15 cellular contexts compared by ENCODE assay signal in the genomic region with DNA sequence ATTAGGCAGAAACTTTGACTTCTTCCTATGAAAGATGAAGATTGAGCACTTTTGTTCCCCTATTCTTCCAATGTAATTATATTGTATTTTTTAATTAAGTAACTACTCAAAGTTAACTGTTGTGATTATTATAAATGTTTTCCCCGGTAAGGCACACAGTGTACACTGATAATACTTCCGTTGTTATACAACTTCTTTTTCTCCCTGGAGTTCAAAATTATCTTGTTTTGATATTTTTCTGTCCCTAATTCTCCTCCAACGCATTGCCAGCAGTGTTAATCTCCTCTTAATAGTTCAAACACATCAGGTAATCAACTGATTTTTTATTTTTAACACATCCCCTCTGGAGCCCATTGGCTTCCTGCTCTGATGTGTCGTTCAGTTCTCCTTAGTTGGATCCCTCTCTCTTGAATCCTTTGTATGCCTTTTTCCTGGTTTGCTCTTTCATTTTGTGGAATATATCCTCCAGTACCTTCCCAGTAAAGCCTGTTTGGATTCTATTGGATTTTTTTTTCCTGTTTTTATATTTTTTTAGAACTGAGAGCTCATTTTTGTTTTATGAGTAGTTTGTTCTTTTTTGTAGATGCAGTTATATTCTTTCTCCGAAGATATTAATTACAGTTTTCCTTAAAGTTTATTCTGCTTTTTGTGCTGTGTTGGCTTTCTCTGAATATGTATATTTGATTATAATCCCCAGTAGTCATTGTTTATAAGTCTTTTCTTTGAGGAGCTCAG. TPM values are rescaled to one million over a fixed set of nuclear protein-coding genes. Genes with fewer than 3 reads are reported as not detected.
A peak's percentile ranks its signal among the peaks of the same experiment; 100 is the strongest.
DNase-seq lines count a peak whose midpoint lies in the region; ATAC-seq and TF ChIP-seq lines count a peak whose summit lies in the region.
"Had no signal": no experiment of that assay in that cellular context is flagged by ENCODE, and none has a peak within 500 bp of the region (broad histone marks: within the 10 kb centered on the region; RNA-seq: fewer than 3 reads in every experiment).

No MANE protein-coding gene starts in this region.

- no peaks in the 10 kb centered on the region for H3K79me2 ChIP-seq in fibroblast of lung (ENCODE audit: control insufficient read depth, insufficient read depth, low read length)

- H3K4me3 Mint-ChIP-seq in nephron, result peak overlapping the region in 2 of 3 experiments; percentile 15 to 35
- H3K4me3 Mint-ChIP-seq in activated T-cell treated with anti-CD3 and anti-CD28 coated beads, Interleukin-2, amount 50 U/mL, for 72 hours, result no peak overlapping the region
- H3K4me3 Mint-ChIP-seq: CD8-positive, alpha-beta memory T cell; stimulated activated naive B cell treated with anti-CD40 and anti-IgM and Interleukin-4, amounts not matched to agents 10 μg/mL and 1 μg/mL and 100 μg/mL, for 72 hours had no signal

- TF ChIP-seq CTCF in fibroblast of lung (conservative IDR thresholded peaks at IDR 0.05 in 1 of 2, IDR thresholded peaks at IDR 0.05 in 1 of 2; ENCODE audit: low read depth in 1 of 2, low read length in 2 of 2) (no peak), nephron (IDR thresholded peaks at IDR 0.05; ENCODE audit: unreplicated experiment in 3 of 3) (no peak), upper lobe of right lung (IDR thresholded peaks at IDR 0.05) (no peak)

- peak overlapping the region; percentile 84 for H3K4me2 ChIP-seq in fibroblast of lung (ENCODE audit: extremely low read depth, insufficient read depth, low read length)

- H3K9ac ChIP-seq in fibroblast of lung (ENCODE audit: insufficient read depth, low read length), result no peak overlapping the region

- H3K27me3 ChIP-seq in SJCRH30 (no peaks in the 10 kb centered on the region), fibroblast of lung (ENCODE audit: control insufficient read depth, insufficient read depth, low read length) (no peaks in the 10 kb centered on the region), upper lobe of right lung (no peaks in the 10 kb centered on the region)

- H3K36me3 Mint-ChIP-seq in nephron (ENCODE audit: low read depth), result no peaks in the 10 kb centered on the region
- H3K36me3 Mint-ChIP-seq in activated T-cell treated with anti-CD3 and anti-CD28 coated beads, Interleukin-2, amount 50 U/mL, for 72 hours (ENCODE audit: insufficient read depth in 2 of 2), result no peaks in the 10 kb centered on the region

- peak overlapping the region; percentile 86 for H3K27ac ChIP-seq in SJCRH30
- peak overlapping the region; percentile 93 for H3K27ac ChIP-seq in fibroblast of lung (ENCODE audit: insufficient read depth, low read length)
- peak overlapping the region; percentile 48 for H3K27ac ChIP-seq in upper lobe of right lung
- H3K27ac ChIP-seq: HL-60 had no signal

- H3K9me3 ChIP-seq in SJCRH30 (replicated peaks) (no peaks in the 10 kb centered on the region), fibroblast of lung (ENCODE audit: control insufficient read depth, insufficient read depth, low read depth, low read length) (no peaks in the 10 kb centered on the region), upper lobe of right lung (no peaks in the 10 kb centered on the region)
- H3K9me3 ChIP-seq: mucosa of descending colon had no signal

- H3K27me3 Mint-ChIP-seq in nephron (ENCODE audit: low read depth), result no peaks in the 10 kb centered on the region
- H3K27me3 Mint-ChIP-seq in activated T-cell treated with anti-CD3 and anti-CD28 coated beads, Interleukin-2, amount 50 U/mL, for 72 hours (ENCODE audit: low read depth), result no peaks in the 10 kb centered on the region
- H3K27me3 Mint-ChIP-seq: CD8-positive, alpha-beta memory T cell; stimulated activated naive B cell treated with anti-CD40 and anti-IgM and Interleukin-4, amounts not matched to agents 10 μg/mL and 1 μg/mL and 100 μg/mL, for 72 hours had no signal

- H3K4me3 ChIP-seq in SJCRH30 (peak overlapping the region; percentile 30; the same call in 1 of the 2 replicates), fibroblast of lung (replicated peaks in 1 of 4; ENCODE audit: control extremely low read depth in 1 of 4, insufficient read depth in 1 of 4, low read depth in 3 of 4, low read length in 4 of 4) (peak overlapping the region in 3 of 4 experiments; percentile 5 to 14 (median 10)), upper lobe of right lung (no peak overlapping the region)
- H3K4me3 ChIP-seq: mucosa of descending colon had no signal

- DNase-seq in SJCRH30 (no peak), fibroblast of lung (ENCODE audit: low read depth in 2 of 2) (peak in 1 of 2 donors; percentile 34), upper lobe of right lung (no peak), midbrain (lab: John Stamatoyannopoulos, UW) (no peak), iPS-NIHi7 (ENCODE audit: extremely low spot score) (no peak)
- DNase-seq in activated T-cell treated with anti-CD3 and anti-CD28 coated beads, Interleukin-2, amount 50 U/mL, for 72 hours, result no peak
- DNase-seq: caudate nucleus; CD8-positive, alpha-beta memory T cell; NCI-H2081; stimulated activated CD4-positive, alpha-beta T cell treated with anti-CD3 and anti-CD28 coated beads, Interleukin-4, amount 100 ng/mL, for 4 hours; stimulated activated naive B cell treated with anti-CD40 and anti-IgM and Interleukin-4, amounts not matched to agents 10 μg/mL and 1 μg/mL and 100 μg/mL, for 72 hours had no signal

- no peaks in the 10 kb centered on the region for H3K36me3 ChIP-seq in SJCRH30
- no peaks in the 10 kb centered on the region for H3K36me3 ChIP-seq in fibroblast of lung (ENCODE audit: control insufficient read depth, insufficient read depth, low read length)
- H3K36me3 ChIP-seq in upper lobe of right lung, result no peaks in the 10 kb centered on the region

- no peak overlapping the region for H2AFZ ChIP-seq in fibroblast of lung (ENCODE audit: low read length)

- intact Hi-C loops in upper lobe of right lung (cut with DNase I), result no loop called here

- peaks cover 81% of the 10 kb centered on the region for H3K4me1 Mint-ChIP-seq in nephron
- H3K4me1 Mint-ChIP-seq in activated T-cell treated with anti-CD3 and anti-CD28 coated beads, Interleukin-2, amount 50 U/mL, for 72 hours (ENCODE audit: low read depth), result no peaks in the 10 kb centered on the region
- H3K4me1 Mint-ChIP-seq: CD8-positive, alpha-beta memory T cell; stimulated activated naive B cell treated with anti-CD40 and anti-IgM and Interleukin-4, amounts not matched to agents 10 μg/mL and 1 μg/mL and 100 μg/mL, for 72 hours had no signal

- peaks cover 26% of the 10 kb centered on the region for H3K4me1 ChIP-seq in SJCRH30
- H3K4me1 ChIP-seq in fibroblast of lung (ENCODE audit: control insufficient read depth, extremely low read depth, insufficient read depth, low read length), result peaks cover 30% of the 10 kb centered on the region
- peaks cover 47% of the 10 kb centered on the region for H3K4me1 ChIP-seq in upper lobe of right lung

- H4K20me1 ChIP-seq in fibroblast of lung (ENCODE audit: control insufficient read depth, extremely low read depth, insufficient read depth, low read length), result no peaks in the 10 kb centered on the region

- H3K9me3 Mint-ChIP-seq in nephron, result no peaks in the 10 kb centered on the region
- H3K9me3 Mint-ChIP-seq in activated T-cell treated with anti-CD3 and anti-CD28 coated beads, Interleukin-2, amount 50 U/mL, for 72 hours, result no peaks in the 10 kb centered on the region
- H3K9me3 Mint-ChIP-seq: CD8-positive, alpha-beta memory T cell; stimulated activated naive B cell treated with anti-CD40 and anti-IgM and Interleukin-4, amounts not matched to agents 10 μg/mL and 1 μg/mL and 100 μg/mL, for 72 hours had no signal

- peak overlapping the region; percentile 98 to 99 (median 99) for H3K27ac Mint-ChIP-seq in nephron
- no peak overlapping the region for H3K27ac Mint-ChIP-seq in activated T-cell treated with anti-CD3 and anti-CD28 coated beads, Interleukin-2, amount 50 U/mL, for 72 hours
- H3K27ac Mint-ChIP-seq: CD8-positive, alpha-beta memory T cell; stimulated activated naive B cell treated with anti-CD40 and anti-IgM and Interleukin-4, amounts not matched to agents 10 μg/mL and 1 μg/mL and 100 μg/mL, for 72 hours had no signal

- ATAC-seq in upper lobe of right lung, result no peak
- no peak for ATAC-seq in activated T-cell treated with anti-CD3 and anti-CD28 coated beads, Interleukin-2, amount 50 U/mL, for 72 hours (replicated peaks in 1 of 2)
- ATAC-seq: stimulated activated naive B cell treated with anti-CD40 and anti-IgM and Interleukin-4, amounts not matched to agents 10 μg/mL and 1 μg/mL and 100 μg/mL, for 72 hours had no signal

RNA-seq across cellular contexts. Expression of a gene that starts 32.2 kb away (rescaled TPM):
- total RNA-seq in SJCRH30 (2014; rRNA removed; shearing (Covaris generic)), result 18.0 and 23.9 TPM in 2 replicates
- total RNA-seq in fibroblast of lung, result 117 and 159 TPM in 2 replicates
- 103 and 127 TPM in 2 replicates for polyA plus RNA-seq in fibroblast of lung
- 55.0 and 85.8 TPM in 2 replicates for polyA plus RNA-seq in fibroblast of lung (2012)
- 47.7 and 99.9 TPM in 2 replicates for polyA minus RNA-seq in fibroblast of lung (ENCODE audit: low replicate concordance)
- total RNA-seq in upper lobe of right lung, result 84.5 TPM
- 10 to 100 TPM; 11.2 to 17.5 TPM for total RNA-seq in activated T-cell treated with anti-CD3 and anti-CD28 coated beads, Interleukin-2, amount 50 U/mL, for 72 hours

RNA-seq across cellular contexts. Expression of a gene that starts 37.4 kb away (rescaled TPM):
- not detected in 2 replicates for total RNA-seq in SJCRH30 (2014; rRNA removed; shearing (Covaris generic))
- total RNA-seq in fibroblast of lung (93.3 and 547 TPM in 2 replicates), upper lobe of right lung (41.5 TPM)
- polyA plus RNA-seq in fibroblast of lung, result 26.2 and 27.7 TPM in 2 replicates
- 18.5 and 19.3 TPM in 2 replicates for polyA plus RNA-seq in fibroblast of lung (2012)
- 1.2 TPM in 1 of 2 replicates, not detected in the other for polyA minus RNA-seq in fibroblast of lung (ENCODE audit: low replicate concordance)
- total RNA-seq in activated T-cell treated with anti-CD3 and anti-CD28 coated beads, Interleukin-2, amount 50 U/mL, for 72 hours, result under 1 TPM in 1 of 2 donors, not detected in 1; 0.41 TPM
- total RNA-seq: activated CD8-positive, alpha-beta memory T cell treated with anti-CD3 and anti-CD28 coated beads for 36 hours; CD8-positive, alpha-beta memory T cell had no signal
- polyA plus RNA-seq: CD8-positive, alpha-beta memory T cell had no signal

Comparison
In these comparisons a context has a peak if more than half of its experiments do, and no peak if none do; other contexts are left out.
1. H3K4me3 Mint-ChIP-seq: peak in nephron (2 of 3); none in activated T-cell treated with anti-CD3 and anti-CD28 coated beads, Interleukin-2, amount 50 U/mL, for 72 hours (0 of 2).
2. RNA of a gene that starts 37.4 kb away (total RNA-seq): 93.3 to 547 TPM in fibroblast of lung and 41.5 TPM in upper lobe of right lung (single experiment); 0.41 TPM in activated T-cell treated with anti-CD3 and anti-CD28 coated beads, Interleukin-2, amount 50 U/mL, for 72 hours and not detected in SJCRH30; every median in the first group is over 10 times any median in the second.
3. Peak in every context shown above with its lines, with median percentiles within 50 percentile points of each other: H3K27ac ChIP-seq.